In the genomic region with DNA sequence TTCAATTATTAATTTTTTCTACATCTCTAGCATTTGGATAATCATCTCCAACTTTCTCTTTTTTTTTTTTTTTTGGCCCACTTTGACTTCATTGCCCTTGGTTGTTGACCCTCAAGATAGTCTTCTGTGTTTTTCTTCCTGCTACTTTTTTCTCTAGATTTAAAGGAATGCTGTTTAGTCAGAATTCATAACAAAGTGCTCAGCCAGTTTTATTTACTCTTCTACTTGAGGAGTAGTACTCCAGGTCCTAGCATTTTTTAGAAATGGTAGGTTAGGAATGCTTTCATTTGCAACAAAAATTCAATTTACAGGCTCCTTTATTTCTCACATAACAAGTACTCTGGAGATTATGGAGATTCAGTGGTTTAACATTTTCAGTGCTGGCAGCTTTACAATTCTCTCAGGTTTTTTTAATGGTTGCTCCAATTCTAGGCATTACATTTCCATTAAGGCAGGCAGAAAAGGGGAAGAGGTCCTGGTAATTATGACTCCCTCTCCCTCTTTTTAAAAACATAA, we compare ENCODE assay signal across 1 cellular context.
TF ChIP-seq lines count a peak whose summit lies in the region.

No MANE protein-coding gene starts in this region.

TF ChIP-seq in GM23338, 12 proteins besides CTCF, POLR2A, EP300 and RAD21 (continued from another document):
- TF ChIP-seq, protein P1, sequence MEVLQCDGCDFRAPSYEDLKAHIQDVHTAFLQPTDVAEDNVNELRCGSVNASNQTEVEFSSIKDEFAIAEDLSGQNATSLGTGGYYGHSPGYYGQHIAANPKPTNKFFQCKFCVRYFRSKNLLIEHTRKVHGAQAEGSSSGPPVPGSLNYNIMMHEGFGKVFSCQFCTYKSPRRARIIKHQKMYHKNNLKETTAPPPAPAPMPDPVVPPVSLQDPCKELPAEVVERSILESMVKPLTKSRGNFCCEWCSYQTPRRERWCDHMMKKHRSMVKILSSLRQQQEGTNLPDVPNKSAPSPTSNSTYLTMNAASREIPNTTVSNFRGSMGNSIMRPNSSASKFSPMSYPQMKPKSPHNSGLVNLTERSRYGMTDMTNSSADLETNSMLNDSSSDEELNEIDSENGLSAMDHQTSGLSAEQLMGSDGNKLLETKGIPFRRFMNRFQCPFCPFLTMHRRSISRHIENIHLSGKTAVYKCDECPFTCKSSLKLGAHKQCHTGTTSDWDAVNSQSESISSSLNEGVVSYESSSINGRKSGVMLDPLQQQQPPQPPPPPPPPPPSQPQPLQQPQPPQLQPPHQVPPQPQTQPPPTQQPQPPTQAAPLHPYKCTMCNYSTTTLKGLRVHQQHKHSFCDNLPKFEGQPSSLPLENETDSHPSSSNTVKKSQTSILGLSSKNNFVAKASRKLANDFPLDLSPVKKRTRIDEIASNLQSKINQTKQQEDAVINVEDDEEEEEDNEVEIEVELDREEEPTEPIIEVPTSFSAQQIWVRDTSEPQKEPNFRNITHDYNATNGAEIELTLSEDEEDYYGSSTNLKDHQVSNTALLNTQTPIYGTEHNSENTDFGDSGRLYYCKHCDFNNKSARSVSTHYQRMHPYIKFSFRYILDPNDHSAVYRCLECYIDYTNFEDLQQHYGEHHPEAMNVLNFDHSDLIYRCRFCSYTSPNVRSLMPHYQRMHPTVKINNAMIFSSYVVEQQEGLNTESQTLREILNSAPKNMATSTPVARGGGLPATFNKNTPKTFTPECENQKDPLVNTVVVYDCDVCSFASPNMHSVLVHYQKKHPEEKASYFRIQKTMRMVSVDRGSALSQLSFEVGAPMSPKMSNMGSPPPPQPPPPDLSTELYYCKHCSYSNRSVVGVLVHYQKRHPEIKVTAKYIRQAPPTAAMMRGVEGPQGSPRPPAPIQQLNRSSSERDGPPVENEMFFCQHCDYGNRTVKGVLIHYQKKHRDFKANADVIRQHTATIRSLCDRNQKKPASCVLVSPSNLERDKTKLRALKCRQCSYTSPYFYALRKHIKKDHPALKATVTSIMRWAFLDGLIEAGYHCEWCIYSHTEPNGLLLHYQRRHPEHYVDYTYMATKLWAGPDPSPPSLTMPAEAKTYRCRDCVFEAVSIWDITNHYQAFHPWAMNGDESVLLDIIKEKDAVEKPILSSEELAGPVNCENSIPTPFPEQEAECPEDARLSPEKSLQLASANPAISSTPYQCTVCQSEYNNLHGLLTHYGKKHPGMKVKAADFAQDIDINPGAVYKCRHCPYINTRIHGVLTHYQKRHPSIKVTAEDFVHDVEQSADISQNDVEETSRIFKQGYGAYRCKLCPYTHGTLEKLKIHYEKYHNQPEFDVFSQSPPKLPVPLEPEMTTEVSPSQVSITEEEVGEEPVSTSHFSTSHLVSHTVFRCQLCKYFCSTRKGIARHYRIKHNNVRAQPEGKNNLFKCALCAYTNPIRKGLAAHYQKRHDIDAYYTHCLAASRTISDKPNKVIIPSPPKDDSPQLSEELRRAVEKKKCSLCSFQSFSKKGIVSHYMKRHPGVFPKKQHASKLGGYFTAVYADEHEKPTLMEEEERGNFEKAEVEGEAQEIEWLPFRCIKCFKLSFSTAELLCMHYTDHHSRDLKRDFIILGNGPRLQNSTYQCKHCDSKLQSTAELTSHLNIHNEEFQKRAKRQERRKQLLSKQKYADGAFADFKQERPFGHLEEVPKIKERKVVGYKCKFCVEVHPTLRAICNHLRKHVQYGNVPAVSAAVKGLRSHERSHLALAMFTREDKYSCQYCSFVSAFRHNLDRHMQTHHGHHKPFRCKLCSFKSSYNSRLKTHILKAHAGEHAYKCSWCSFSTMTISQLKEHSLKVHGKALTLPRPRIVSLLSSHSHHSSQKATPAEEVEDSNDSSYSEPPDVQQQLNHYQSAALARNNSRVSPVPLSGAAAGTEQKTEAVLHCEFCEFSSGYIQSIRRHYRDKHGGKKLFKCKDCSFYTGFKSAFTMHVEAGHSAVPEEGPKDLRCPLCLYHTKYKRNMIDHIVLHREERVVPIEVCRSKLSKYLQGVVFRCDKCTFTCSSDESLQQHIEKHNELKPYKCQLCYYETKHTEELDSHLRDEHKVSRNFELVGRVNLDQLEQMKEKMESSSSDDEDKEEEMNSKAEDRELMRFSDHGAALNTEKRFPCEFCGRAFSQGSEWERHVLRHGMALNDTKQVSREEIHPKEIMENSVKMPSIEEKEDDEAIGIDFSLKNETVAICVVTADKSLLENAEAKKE (CRISPR knock-in tag; IDR thresholded peaks at IDR 0.05): no peak
- TF ChIP-seq REST (IDR thresholded peaks at IDR 0.05; ENCODE audit: unreplicated experiment): no peak
- no peak for TF ChIP-seq EZH2phosphoT487 (IDR thresholded peaks at IDR 0.05; ENCODE audit: unreplicated experiment)
- TF ChIP-seq NANOG (IDR thresholded peaks at IDR 0.05; ENCODE audit: borderline replicate concordance): no peak
- TF ChIP-seq STAT1 (IDR thresholded peaks at IDR 0.05; ENCODE audit: unreplicated experiment): no peak
- no peak for TF ChIP-seq ZNF331 (CRISPR knock-in tag; IDR thresholded peaks at IDR 0.05; ENCODE audit: low read depth)
- TF ChIP-seq ZNF114 (CRISPR knock-in tag; IDR thresholded peaks at IDR 0.05): no peak
- no peak for TF ChIP-seq JUNB (IDR thresholded peaks at IDR 0.05; ENCODE audit: unreplicated experiment)
- TF ChIP-seq ETS1 (IDR thresholded peaks at IDR 0.05): no peak
- no peak for TF ChIP-seq CREB1 (CRISPR knock-in tag; IDR thresholded peaks at IDR 0.05; ENCODE audit: low read depth)
